10 cellular contexts compared by ENCODE assay signal in genomic region chr2:208320686-208321085, GRCh38. TPM values are rescaled to one million over a fixed set of nuclear protein-coding genes. Genes with fewer than 3 reads are reported as not detected.
DNase-seq lines count a peak whose midpoint lies in the region; ATAC-seq, FAIRE-seq and TF ChIP-seq lines count a peak whose summit lies in the region.
"Had no signal": no experiment of that assay in that cellular context is flagged by ENCODE, and none has a peak within 500 bp of the region (broad histone marks: within the 10 kb centered on the region; RNA-seq: fewer than 3 reads in every experiment).

No MANE protein-coding gene starts in this region.

- no peak for TF ChIP-seq CTCF in SU-DHL-6 (IDR thresholded peaks at IDR 0.05; ENCODE audit: insufficient read depth, low read length, poor library complexity, severe bottlenecking)
- no peak for TF ChIP-seq CTCF in nephron progenitor cell (IDR thresholded peaks at IDR 0.05)
- no peak for TF ChIP-seq CTCF in smooth muscle cell (IDR thresholded peaks at IDR 0.05; ENCODE audit: borderline replicate concordance, insufficient read depth, poor library complexity, severe bottlenecking)

- H3K9me3 Mint-ChIP-seq in nephron progenitor cell, result peaks cover 4% of the 10 kb centered on the region
- H3K9me3 Mint-ChIP-seq: endodermal cell had no signal

- H3K4me1 Mint-ChIP-seq in nephron progenitor cell, result peaks cover 8% of the 10 kb centered on the region

- peak; percentile 91 for ATAC-seq in HG02623 (IDR thresholded peaks at IDR 0.05; ENCODE audit: unreplicated experiment)

- H4K20me1 ChIP-seq in SU-DHL-6 (ENCODE audit: low read depth, low read length) (no peaks in the 10 kb centered on the region), smooth muscle cell (ENCODE audit: low read depth) (no peaks in the 10 kb centered on the region)

- peaks cover 75% of the 10 kb centered on the region for H3K36me3 Mint-ChIP-seq in nephron progenitor cell (ENCODE audit: low read depth)

- H3F3A ChIP-seq in SU-DHL-6 (ENCODE audit: insufficient read depth) (no peaks in the 10 kb centered on the region), smooth muscle cell (ENCODE audit: low read depth) (no peaks in the 10 kb centered on the region)

- 96% methylated on average over 2 of the region's 2 CpGs for WGBS in smooth muscle cell (ENCODE audit: low lambda C conversion rate)

- no peak overlapping the region for H2AFZ ChIP-seq in SU-DHL-6 (ENCODE audit: low read depth, low read length, severe bottlenecking)
- H2AFZ ChIP-seq in smooth muscle cell (ENCODE audit: low read depth), result no peak overlapping the region

- peaks cover 26% of the 10 kb centered on the region for H3K36me3 ChIP-seq in SU-DHL-6 (ENCODE audit: low read length)
- H3K36me3 ChIP-seq in smooth muscle cell (ENCODE audit: low read depth), result peaks cover 24% of the 10 kb centered on the region

- H3K4me3 ChIP-seq in SU-DHL-6 (ENCODE audit: insufficient read depth, low read length, poor library complexity, severe bottlenecking) (no peak overlapping the region), smooth muscle cell (no peak overlapping the region)

- DNase-seq in GM18507 (ENCODE audit: extremely low spot score, insufficient read length, low read depth) (no peak), nephron progenitor cell (no peak), smooth muscle cell (lab: John Stamatoyannopoulos, UW; ENCODE audit: unreplicated experiment) (no peak), NCI-H2196 treated with DMSO at 0.1 percent for 48 hours (lab: John Stamatoyannopoulos, UW; ENCODE audit: unreplicated experiment) (no peak), DMS79 treated with DMSO at 0.1 percent for 48 hours (lab: John Stamatoyannopoulos, UW) (no peak), iPS-NIHi7 (ENCODE audit: extremely low spot score) (no peak)
- DNase-seq: endodermal cell, GF-D8 had no signal

- peak overlapping the region; percentile 9; the same call in 1 of the 2 replicates for H3K27ac ChIP-seq in SU-DHL-6 (ENCODE audit: low read depth, low read length)
- no peak overlapping the region for H3K27ac ChIP-seq in smooth muscle cell (ENCODE audit: low read depth)

- H3K27me3 Mint-ChIP-seq in nephron progenitor cell (ENCODE audit: low read depth, poor library complexity), result no peaks in the 10 kb centered on the region

- H3K4me3 Mint-ChIP-seq in nephron progenitor cell, result no peak overlapping the region
- H3K4me3 Mint-ChIP-seq: endodermal cell had no signal

- H3K4me2 ChIP-seq in SU-DHL-6 (ENCODE audit: low read depth, low read length, poor library complexity, severe bottlenecking) (no peak overlapping the region), smooth muscle cell (no peak overlapping the region)

- no peaks in the 10 kb centered on the region for H3K27me3 ChIP-seq in SU-DHL-6 (ENCODE audit: low read length)
- H3K27me3 ChIP-seq in smooth muscle cell (ENCODE audit: low read depth), result no peaks in the 10 kb centered on the region

- H3K4me1 ChIP-seq in smooth muscle cell (ENCODE audit: low read depth), result no peaks in the 10 kb centered on the region

- no peak overlapping the region for H3K9ac ChIP-seq in SU-DHL-6 (ENCODE audit: low read length)
- no peak overlapping the region for H3K9ac ChIP-seq in smooth muscle cell (ENCODE audit: low read depth)

- H3K9me3 ChIP-seq in SU-DHL-6 (ENCODE audit: insufficient read depth, low read length) (no peaks in the 10 kb centered on the region), smooth muscle cell (replicated peaks; ENCODE audit: low read depth) (no peaks in the 10 kb centered on the region)

- H3K27ac Mint-ChIP-seq in nephron progenitor cell, result peak overlapping the region; percentile 48
- H3K27ac Mint-ChIP-seq: endodermal cell had no signal

- H3K79me2 ChIP-seq in SU-DHL-6 (ENCODE audit: insufficient read depth, low read length) (no peaks in the 10 kb centered on the region), smooth muscle cell (ENCODE audit: low read depth) (no peaks in the 10 kb centered on the region)

- H3K9me2 ChIP-seq in SU-DHL-6 (replicated peaks; ENCODE audit: insufficient read depth, low read length), result no peaks in the 10 kb centered on the region

- FAIRE-seq in GM18507 (lab: Jason Lieb, UNC), result peak; percentile 80

RNA-seq across cellular contexts. Expression of gene PIKFYVE, which starts 54.6 kb away (rescaled TPM):
- 29.5 and 32.5 TPM in 2 replicates for total RNA-seq in smooth muscle cell
- polyA plus RNA-seq in smooth muscle cell, result 4.9 and 5.2 TPM in 2 replicates
